Comparison of ENCODE assay signal across 3 cellular contexts in genomic region chr5:12312343-12312742, GRCh38.
"Had no signal": no experiment of that assay in that cellular context is flagged by ENCODE, and none has a peak within 500 bp of the region (broad histone marks: within the 10 kb centered on the region; RNA-seq: fewer than 3 reads in every experiment).

No MANE protein-coding gene starts in this region.

- DNase-seq: IMR-90, KBM-7, KG1 had no signal
